In genomic region chr1:27564264-27564579, GRCh38 we compare ENCODE assay signal across 12 cellular contexts. TPM values are rescaled to one million over a fixed set of nuclear protein-coding genes. Genes with fewer than 3 reads are reported as not detected.
DNase-seq lines count a peak whose midpoint lies in the region; ATAC-seq, FAIRE-seq and TF ChIP-seq lines count a peak whose summit lies in the region.
"Had no signal": no experiment of that assay in that cellular context is flagged by ENCODE, and none has a peak within 500 bp of the region (broad histone marks: within the 10 kb centered on the region; RNA-seq: fewer than 3 reads in every experiment).

No MANE protein-coding gene starts in this region.

- TF ChIP-seq CTCF in PC-3 (conservative IDR thresholded peaks at IDR 0.05; ENCODE audit: low read depth, low read length) (no peak), fibroblast of lung (conservative IDR thresholded peaks at IDR 0.05 in 1 of 2, IDR thresholded peaks at IDR 0.05 in 1 of 2; ENCODE audit: low read depth in 1 of 2, low read length in 2 of 2) (no peak), progenitor cell of endocrine pancreas (IDR thresholded peaks at IDR 0.05; ENCODE audit: unreplicated experiment) (no peak)

- intact Hi-C loops in PC-3 (cut with micrococcal nuclease), result no loop called here

- peaks cover 15% of the 10 kb centered on the region for H3K36me3 ChIP-seq in BLaER1
- H3K36me3 ChIP-seq in PC-3 (ENCODE audit: low read depth, low read length), result peaks cover 4% of the 10 kb centered on the region; the same call in 1 of the 2 replicates
- H3K36me3 ChIP-seq in fibroblast of lung (ENCODE audit: control insufficient read depth, insufficient read depth, low read length), result no peaks in the 10 kb centered on the region
- H3K36me3 ChIP-seq: HAP-1 had no signal

- peaks cover 75% of the 10 kb centered on the region for H3K4me1 Mint-ChIP-seq in progenitor cell of endocrine pancreas (ENCODE audit: low read depth)

- no peaks in the 10 kb centered on the region for H3K9me3 Mint-ChIP-seq in progenitor cell of endocrine pancreas (ENCODE audit: low read depth)
- H3K9me3 Mint-ChIP-seq: activated naive CD8-positive, alpha-beta T cell treated with anti-CD3 and anti-CD28 coated beads, Interleukin-2, amount 50 U/mL, for 24 hours; CD8-positive, alpha-beta T cell had no signal

- H3K27me3 ChIP-seq in BLaER1, result no peaks in the 10 kb centered on the region
- no peaks in the 10 kb centered on the region for H3K27me3 ChIP-seq in PC-3 (ENCODE audit: low read length)
- no peaks in the 10 kb centered on the region for H3K27me3 ChIP-seq in fibroblast of lung (ENCODE audit: control insufficient read depth, insufficient read depth, low read length)

- no peak for ATAC-seq in PC-3
- ATAC-seq in HG02763 (IDR thresholded peaks at IDR 0.05; ENCODE audit: unreplicated experiment), result no peak
- ATAC-seq: activated naive CD8-positive, alpha-beta T cell treated with anti-CD3 and anti-CD28 coated beads, Interleukin-2, amount 50 U/mL, for 24 hours; CD8-positive, alpha-beta T cell had no signal

- H3K79me2 ChIP-seq in PC-3 (ENCODE audit: low read length) (peaks cover 73% of the 10 kb centered on the region), fibroblast of lung (ENCODE audit: control insufficient read depth, insufficient read depth, low read length) (peaks cover 42% of the 10 kb centered on the region)

- BruUV-seq in PC-3 (replicated peaks; lab: Mats Ljungman, UMichigan), result no TSS peak

- no peak overlapping the region for H3K4me3 Mint-ChIP-seq in progenitor cell of endocrine pancreas (ENCODE audit: low read depth)
- H3K4me3 Mint-ChIP-seq: activated naive CD8-positive, alpha-beta T cell treated with anti-CD3 and anti-CD28 coated beads, Interleukin-2, amount 50 U/mL, for 24 hours; CD8-positive, alpha-beta T cell had no signal

- H2AFZ ChIP-seq in PC-3 (ENCODE audit: low read length) (no peak overlapping the region), fibroblast of lung (ENCODE audit: low read length) (no peak overlapping the region)

- H3K9ac ChIP-seq in BLaER1, result peak overlapping the region; percentile 59
- H3K9ac ChIP-seq in PC-3 (ENCODE audit: low read length), result peak overlapping the region; percentile 55
- no peak overlapping the region for H3K9ac ChIP-seq in fibroblast of lung (ENCODE audit: insufficient read depth, low read length)

- H3K27ac Mint-ChIP-seq in progenitor cell of endocrine pancreas, result peak overlapping the region; percentile 74
- H3K27ac Mint-ChIP-seq: activated naive CD8-positive, alpha-beta T cell treated with anti-CD3 and anti-CD28 coated beads, Interleukin-2, amount 50 U/mL, for 24 hours; CD8-positive, alpha-beta T cell had no signal

- FAIRE-seq in RCC 7860 (lab: Jason Lieb, UNC), result no peak

- H3K36me3 Mint-ChIP-seq in progenitor cell of endocrine pancreas (ENCODE audit: insufficient read depth), result no peaks in the 10 kb centered on the region
- H3K36me3 Mint-ChIP-seq: CD8-positive, alpha-beta T cell had no signal

- H3K4me1 ChIP-seq in BLaER1 (peaks cover 100% of the 10 kb centered on the region), PC-3 (ENCODE audit: insufficient read depth, low read length) (peaks cover 39% of the 10 kb centered on the region), fibroblast of lung (ENCODE audit: control insufficient read depth, extremely low read depth, insufficient read depth, low read length) (peaks cover 78% of the 10 kb centered on the region)

- H3K9me3 ChIP-seq in BLaER1 (no peaks in the 10 kb centered on the region), PC-3 (ENCODE audit: low read length) (no peaks in the 10 kb centered on the region), fibroblast of lung (ENCODE audit: control insufficient read depth, insufficient read depth, low read depth, low read length) (no peaks in the 10 kb centered on the region)
- H3K9me3 ChIP-seq: HAP-1 had no signal

- H3K9me2 ChIP-seq in PC-3 (replicated peaks; ENCODE audit: low read length), result no peaks in the 10 kb centered on the region

- no peaks in the 10 kb centered on the region for H3K27me3 Mint-ChIP-seq in progenitor cell of endocrine pancreas
- H3K27me3 Mint-ChIP-seq: activated naive CD8-positive, alpha-beta T cell treated with anti-CD3 and anti-CD28 coated beads, Interleukin-2, amount 50 U/mL, for 24 hours had no signal

- DNase-seq in PC-3 (no peak), fibroblast of lung (ENCODE audit: low read depth in 2 of 2) (no peak), progenitor cell of endocrine pancreas (ENCODE audit: low spot score, unreplicated experiment) (no peak), RCC 7860 (ENCODE audit: low spot score) (no peak), OCI-M2 (lab: John Stamatoyannopoulos, UW; ENCODE audit: unreplicated experiment) (no peak)
- DNase-seq in stimulated activated CD4-positive, alpha-beta T cell treated with anti-CD3 and anti-CD28 coated beads, Interleukin-15, amount 100 ng/mL, for 24 hours, result no peak
- DNase-seq: activated naive CD8-positive, alpha-beta T cell treated with anti-CD3 and anti-CD28 coated beads, Interleukin-2, amount 50 U/mL, for 24 hours; CD8-positive, alpha-beta T cell; NCI-H526 had no signal

- H3F3A ChIP-seq in PC-3 (ENCODE audit: low read length, unreplicated experiment), result peaks cover 5% of the 10 kb centered on the region

- H4K20me1 ChIP-seq in BLaER1, result peaks cover 100% of the 10 kb centered on the region
- no peaks in the 10 kb centered on the region for H4K20me1 ChIP-seq in PC-3 (ENCODE audit: low read length)
- no peaks in the 10 kb centered on the region for H4K20me1 ChIP-seq in fibroblast of lung (ENCODE audit: control insufficient read depth, extremely low read depth, insufficient read depth, low read length)

- no peak overlapping the region for H3K4me3 ChIP-seq in BLaER1
- H3K4me3 ChIP-seq in PC-3 (ENCODE audit: low read length), result peak overlapping the region; percentile 53; the same call in 1 of the 2 replicates
- H3K4me3 ChIP-seq in fibroblast of lung (replicated peaks in 1 of 4; ENCODE audit: control extremely low read depth in 1 of 4, insufficient read depth in 1 of 4, low read depth in 3 of 4, low read length in 4 of 4), result peak overlapping the region in 1 of 4 experiments; percentile 22
- H3K4me3 ChIP-seq: HAP-1 had no signal

- H3K27ac ChIP-seq in BLaER1 (peak overlapping the region; percentile 76), PC-3 (ENCODE audit: low read length) (peak overlapping the region; percentile 90), fibroblast of lung (ENCODE audit: insufficient read depth, low read length) (peak overlapping the region; percentile 47)

- POLR2A ChIA-PET in PC-3 (lab: Charles Lee; ENCODE audit: unreplicated experiment), result interaction anchor here (0.6 kb wide), 1 partner anchor 1126 kb away, joined by 3 read pairs; no protein-coding TSS in a partner anchor

- peak overlapping the region; percentile 92 for H3K4me2 ChIP-seq in BLaER1
- peak overlapping the region; percentile 84 for H3K4me2 ChIP-seq in PC-3 (ENCODE audit: low read length)
- peak overlapping the region; percentile 75 for H3K4me2 ChIP-seq in fibroblast of lung (ENCODE audit: extremely low read depth, insufficient read depth, low read length)

- CTCF ChIA-PET in PC-3 (lab: Charles Lee), result interaction anchor here (0.9 to 1.2 kb wide), 2 partner anchors 36 to 148 kb away, joined by 3 to 8 read pairs; no protein-coding TSS in a partner anchor

RNA-seq across cellular contexts. Expression of gene AHDC1, which starts 39.7 kb away (rescaled TPM):
- total RNA-seq in PC-3 (2014; rRNA removed) (15.2 and 20.4 TPM in 2 replicates), fibroblast of lung (5.1 and 6.9 TPM in 2 replicates), progenitor cell of endocrine pancreas (53.3 and 56.3 TPM in 2 replicates)
- 3.1 and 4.2 TPM in 2 replicates for polyA plus RNA-seq in fibroblast of lung
- polyA plus RNA-seq in fibroblast of lung (2012), result 12.4 and 22.9 TPM in 2 replicates
- 17.7 and 33.1 TPM in 2 replicates for polyA minus RNA-seq in fibroblast of lung (ENCODE audit: low replicate concordance)
